ENCODE assay signal across 12 cellular contexts in genomic region chr5:73370620-73371583, GRCh38.
DNase-seq lines count a peak whose midpoint lies in the region; ATAC-seq and TF ChIP-seq lines count a peak whose summit lies in the region.
"Had no signal": no experiment of that assay in that cellular context is flagged by ENCODE, and none has a peak within 500 bp of the region (broad histone marks: within the 10 kb centered on the region; RNA-seq: fewer than 3 reads in every experiment).

No MANE protein-coding gene starts in this region.

- TF ChIP-seq CTCF in retinal pigment epithelial cell (conservative IDR thresholded peaks at IDR 0.05; ENCODE audit: low read depth, low read length): no peak

- no peak for ATAC-seq in HG02763 (IDR thresholded peaks at IDR 0.05; ENCODE audit: unreplicated experiment)

- H3K9me3 ChIP-seq in SJSA1 (replicated peaks): no peaks in the 10 kb centered on the region

- DNase-seq in H4 (ENCODE audit: low spot score) (peak; percentile 74), SJSA1 (ENCODE audit: low read depth in 1 of 2, low spot score in 2 of 2) (peak; percentile 93 to 94), fibroblast of gingiva (ENCODE audit: low read depth) (peak; percentile 82), retinal pigment epithelial cell (ENCODE audit: low read depth) (peak; percentile 82), NCI-H524 treated with DMSO at 0.1 percent for 48 hours (lab: John Stamatoyannopoulos, UW) (no peak), NCI-H82 (lab: John Stamatoyannopoulos, UW) (no peak), retina (no peak)
- DNase-seq: activated CD4-positive, alpha-beta T cell treated with anti-CD3 and anti-CD28 coated beads, Interleukin-2, amount 50 U/mL, for 1 hour; amygdala; glutamatergic neuron; MM.1S had no signal

- no peaks in the 10 kb centered on the region for H3K36me3 ChIP-seq in SJSA1

- H3K27me3 ChIP-seq in SJSA1 (replicated peaks): no peaks in the 10 kb centered on the region

- H3K27ac ChIP-seq in SJSA1: peak overlapping the region; percentile 95

- peaks cover 76% of the 10 kb centered on the region for H3K4me1 ChIP-seq in SJSA1 (replicated peaks)

- H3K4me3 ChIP-seq in SJSA1 (no peak overlapping the region), retinal pigment epithelial cell (ENCODE audit: low read length) (no peak overlapping the region)

Comparison
In these comparisons a context has a peak if more than half of its experiments do, and no peak if none do; other contexts are left out.
1. DNase-seq: peak in H4 (single experiment), SJSA1 (2 of 2), fibroblast of gingiva (single experiment) and retinal pigment epithelial cell (single experiment); none in NCI-H524 treated with DMSO at 0.1 percent for 48 hours (single experiment), NCI-H82 (single experiment) and retina (single experiment).